Comparison of ENCODE assay signal across 9 cellular contexts in genomic region chr14:105060751-105061427, GRCh38. TPM values are rescaled to one million over a fixed set of nuclear protein-coding genes. Genes with fewer than 3 reads are reported as not detected.
DNase-seq lines count a peak whose midpoint lies in the region; ATAC-seq and TF ChIP-seq lines count a peak whose summit lies in the region.
"Had no signal": no experiment of that assay in that cellular context is flagged by ENCODE, and none has a peak within 500 bp of the region (broad histone marks: within the 10 kb centered on the region; RNA-seq: fewer than 3 reads in every experiment).

No MANE protein-coding gene starts in this region.

- DNase-seq in GM12864 (ENCODE audit: low read depth): no peak
- peak; percentile 35 for DNase-seq in SKM-1 (lab: John Stamatoyannopoulos, UW; ENCODE audit: unreplicated experiment)
- peak; percentile 43 to 46 (median 44) for DNase-seq in effector memory CD8-positive, alpha-beta T cell
- DNase-seq in posterior vena cava (ENCODE audit: low spot score): peak; percentile 88
- no peak for DNase-seq in EL
- no peak for DNase-seq in effector CD8-positive, alpha-beta T cell (lab: John Stamatoyannopoulos, UW)
- no peak for DNase-seq in NCI-H345 treated with DMSO at 0.1 percent for 48 hours (lab: John Stamatoyannopoulos, UW; ENCODE audit: unreplicated experiment)
- DNase-seq: NCI-H1436 had no signal

- H3K36me3 Mint-ChIP-seq in effector memory CD8-positive, alpha-beta T cell (ENCODE audit: insufficient read depth): peaks cover 89% of the 10 kb centered on the region

- H3K4me3 Mint-ChIP-seq in effector memory CD8-positive, alpha-beta T cell: peak overlapping the region; percentile 99 to 100

- no peaks in the 10 kb centered on the region for H3K9me3 Mint-ChIP-seq in effector memory CD8-positive, alpha-beta T cell

- intact Hi-C loops in posterior vena cava (cut with DNase I): no loop called here

- H3K27me3 Mint-ChIP-seq in effector memory CD8-positive, alpha-beta T cell: no peaks in the 10 kb centered on the region

- H3K4me1 Mint-ChIP-seq in effector memory CD8-positive, alpha-beta T cell (ENCODE audit: low read depth in 2 of 2): peaks cover 55 to 66% of the 10 kb centered on the region in 2 donors

- TF ChIP-seq CTCF in GM12864 (IDR thresholded peaks at IDR 0.05; ENCODE audit: low read depth, low read length, missing control alignments): no peak

- peak overlapping the region; percentile 98 to 99 for H3K27ac Mint-ChIP-seq in effector memory CD8-positive, alpha-beta T cell

- ATAC-seq in effector memory CD8-positive, alpha-beta T cell (replicated peaks): peak; percentile 8
- ATAC-seq in HG02852 (IDR thresholded peaks at IDR 0.05; ENCODE audit: unreplicated experiment): no peak

- H3K4me3 ChIP-seq in GM12864 (ENCODE audit: low read depth, low read length): peak overlapping the region; percentile 95

RNA-seq across cellular contexts. Expression of gene GPR132, which starts 4.3 kb away (rescaled TPM):
- total RNA-seq in posterior vena cava: 1 to 10 TPM; 1.8 to 3.1 TPM

RNA-seq across cellular contexts. Expression of gene CDCA4, which starts 40.0 kb away (rescaled TPM):
- 1 to 10 TPM; 4.3 to 4.8 TPM for total RNA-seq in posterior vena cava

Comparison
In these comparisons a context has a peak if more than half of its experiments do, and no peak if none do; other contexts are left out.
1. DNase-seq: peak in SKM-1 (single experiment), effector memory CD8-positive, alpha-beta T cell (3 of 3) and posterior vena cava (single experiment); none in GM12864 (single experiment), EL (single experiment), effector CD8-positive, alpha-beta T cell (single experiment) and NCI-H345 treated with DMSO at 0.1 percent for 48 hours (single experiment).